1 cellular context compared by ENCODE assay signal in the genomic region with DNA sequence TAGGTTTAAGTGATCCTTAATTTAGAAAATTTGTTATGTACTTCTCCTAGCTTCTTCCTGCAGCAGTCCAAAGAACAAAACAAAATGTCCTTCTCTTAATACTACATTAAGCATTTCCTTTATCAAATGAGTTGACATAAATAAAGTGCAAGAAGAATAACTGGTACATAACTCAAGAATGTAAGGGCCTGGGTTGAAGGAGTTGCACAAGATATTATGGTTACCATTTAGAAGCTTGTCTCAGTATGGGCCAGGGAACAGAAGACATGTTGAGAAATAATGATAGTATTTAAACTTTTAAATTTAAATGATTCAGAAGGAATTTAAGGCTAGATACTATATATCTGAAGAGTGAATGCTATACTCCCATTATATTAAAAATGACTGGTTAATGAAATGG.
TF ChIP-seq lines count a peak whose summit lies in the region.

No MANE protein-coding gene starts in this region.

TF ChIP-seq in IMR-90, 13 proteins besides CTCF, POLR2A, EP300 and RAD21:
- TF ChIP-seq CEBPB (IDR thresholded peaks at IDR 0.05; ENCODE audit: low read depth, low read length) (0 out of 2 replicates have a peak, but pooled peaks have one; percentile 11), BHLHE40 (IDR thresholded peaks at IDR 0.05; ENCODE audit: low read depth, low read length) (no peak)
- TF ChIP-seq, protein P1, sequence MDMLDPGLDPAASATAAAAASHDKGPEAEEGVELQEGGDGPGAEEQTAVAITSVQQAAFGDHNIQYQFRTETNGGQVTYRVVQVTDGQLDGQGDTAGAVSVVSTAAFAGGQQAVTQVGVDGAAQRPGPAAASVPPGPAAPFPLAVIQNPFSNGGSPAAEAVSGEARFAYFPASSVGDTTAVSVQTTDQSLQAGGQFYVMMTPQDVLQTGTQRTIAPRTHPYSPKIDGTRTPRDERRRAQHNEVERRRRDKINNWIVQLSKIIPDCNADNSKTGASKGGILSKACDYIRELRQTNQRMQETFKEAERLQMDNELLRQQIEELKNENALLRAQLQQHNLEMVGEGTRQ (IDR thresholded peaks at IDR 0.05; ENCODE audit: low read depth, low read length): no peak
